In genomic region chr6:151891524-151891923, GRCh38 we compare ENCODE assay signal across 31 cellular contexts.
"Had no signal": no experiment of that assay in that cellular context is flagged by ENCODE, and none has a peak within 500 bp of the region (broad histone marks: within the 10 kb centered on the region; RNA-seq: fewer than 3 reads in every experiment).

No MANE protein-coding gene starts in this region.

- H3K27me3 ChIP-seq: left lung, neural progenitor cell, neutrophil, stomach, testis, thyroid gland, transverse colon, upper lobe of left lung, vagina had no signal

- DNase-seq: hypothalamus; immature natural killer cell; kidney; left colon; left lung; lower lobe of right lung; mesendoderm; naive B cell; natural killer cell; nephron progenitor cell; occipital lobe; retina; right cardiac atrium; stimulated activated CD4-positive, alpha-beta T cell treated with anti-CD3 and anti-CD28 coated beads, Interleukin-12 subunit alpha, Interleukin-12 subunit beta, amount 100 ng/mL, for 4 hours; stimulated activated CD4-positive, alpha-beta T cell treated with anti-CD3 and anti-CD28 coated beads, Interleukin-15, amount 100 ng/mL, for 24 hours; stimulated activated CD4-positive, alpha-beta T cell treated with anti-CD3 and anti-CD28 coated beads, Interleukin-2, amount 100 ng/mL, for 24 hours; stimulated activated CD4-positive, alpha-beta T cell treated with anti-CD3 and anti-CD28 coated beads, Interleukin-4, amount 100 ng/mL, for 1 hour; stimulated activated naive B cell treated with anti-CD40 and anti-IgM and Interleukin-4, amounts not matched to agents 10 μg/mL and 1 μg/mL and 100 μg/mL, for 72 hours; stimulated activated naive CD8-positive, alpha-beta T cell treated with anti-CD3 and anti-CD28 coated beads, Interleukin-15, Interleukin-2, amounts not matched to agents 100 U/mL and 50 U/mL, for 24 hours; stomach; testis; thyroid gland; transverse colon; upper lobe of left lung had no signal

- H3K4me1 ChIP-seq: left lung, lower lobe of right lung, neural progenitor cell, parathyroid adenoma, stomach, testis, thyroid gland, transverse colon, upper lobe of left lung, vagina had no signal

- H2AFZ ChIP-seq: neural progenitor cell, parathyroid adenoma had no signal

- H3K27ac ChIP-seq: left lung, lower lobe of right lung, neural progenitor cell, neutrophil, parathyroid adenoma, skin epidermis, stomach, testis, thyroid gland, transverse colon, upper lobe of left lung, vagina had no signal

- H3K4me2 ChIP-seq: neural progenitor cell had no signal

- H3K9me3 ChIP-seq: neutrophil, testis, thyroid gland, transverse colon, vagina had no signal

- H3K9ac ChIP-seq: neural progenitor cell, parathyroid adenoma had no signal

- ATAC-seq: left colon; left lung; lower lobe of right lung; natural killer cell; right cardiac atrium; sciatic nerve; stimulated activated naive B cell treated with anti-CD40 and anti-IgM and Interleukin-4, amounts not matched to agents 10 μg/mL and 1 μg/mL and 100 μg/mL, for 72 hours; stimulated activated naive CD8-positive, alpha-beta T cell treated with anti-CD3 and anti-CD28 coated beads, Interleukin-15, Interleukin-2, amounts not matched to agents 100 U/mL and 50 U/mL, for 24 hours had no signal

- H3K36me3 ChIP-seq: left lung, lower lobe of right lung, neural progenitor cell, neutrophil, stomach, thyroid gland, transverse colon, upper lobe of left lung, vagina had no signal

- H3K79me2 ChIP-seq: parathyroid adenoma had no signal

- H3K4me3 ChIP-seq: left lung, lower lobe of right lung, neural progenitor cell, skin epidermis, stomach, testis, thyroid gland, transverse colon, upper lobe of left lung, vagina had no signal

- FAIRE-seq: islet of Langerhans had no signal
